In genomic region chr13:51122868-51123267, GRCh38 we compare ENCODE assay signal across 17 cellular contexts. TPM values are rescaled to one million over a fixed set of nuclear protein-coding genes. Genes with fewer than 3 reads are reported as not detected.
DNase-seq lines count a peak whose midpoint lies in the region; FAIRE-seq and TF ChIP-seq lines count a peak whose summit lies in the region.
"Had no signal": no experiment of that assay in that cellular context is flagged by ENCODE, and none has a peak within 500 bp of the region (broad histone marks: within the 10 kb centered on the region; RNA-seq: fewer than 3 reads in every experiment).

No MANE protein-coding gene starts in this region.

- BruUV-seq in Caco-2 (replicated peaks; lab: Mats Ljungman, UMichigan), result no TSS peak

- no peak overlapping the region for H3K4me2 ChIP-seq in neural progenitor cell

- H3F3A ChIP-seq in neural progenitor cell (ENCODE audit: low read depth), result peaks cover 6% of the 10 kb centered on the region

- CTCF ChIA-PET in Caco-2 (lab: Charles Lee), result interaction anchor here (0.9 kb wide), 1 partner anchor 163 kb away, joined by 3 read pairs; no protein-coding TSS in a partner anchor

- H3K27me3 ChIP-seq in Caco-2 (replicated peaks; ENCODE audit: control insufficient read depth, insufficient read depth, low read length) (no peaks in the 10 kb centered on the region), neural progenitor cell (no peaks in the 10 kb centered on the region)

- H3K4me1 Mint-ChIP-seq in Caco-2 (ENCODE audit: low read depth, unreplicated experiment) (peaks cover 18% of the 10 kb centered on the region), neural progenitor cell (peaks cover 8% of the 10 kb centered on the region)

- H3K36me3 ChIP-seq in Caco-2 (ENCODE audit: control insufficient read depth, insufficient read depth, low read length), result no peaks in the 10 kb centered on the region
- H3K36me3 ChIP-seq in neural progenitor cell, result no peaks in the 10 kb centered on the region
- H3K36me3 ChIP-seq: thoracic aorta had no signal

- H3K79me2 ChIP-seq in neural progenitor cell (ENCODE audit: low read depth), result no peaks in the 10 kb centered on the region

- H3K27me3 Mint-ChIP-seq in Caco-2 (ENCODE audit: insufficient read depth, unreplicated experiment) (no peaks in the 10 kb centered on the region), neural progenitor cell (ENCODE audit: insufficient read depth, low read depth) (peaks cover 2% of the 10 kb centered on the region)

- no peak overlapping the region for H3K4me3 ChIP-seq in Caco-2 (ENCODE audit: low read depth, low read length)
- no peak overlapping the region for H3K4me3 ChIP-seq in neural progenitor cell
- H3K4me3 ChIP-seq: GM23248, thoracic aorta had no signal

- TF ChIP-seq POLR2A in GM12892 (IDR thresholded peaks at IDR 0.05; ENCODE audit: low read depth, low read length), result no peak

- H3K27ac Mint-ChIP-seq in Caco-2 (ENCODE audit: unreplicated experiment), result peak overlapping the region; percentile 37
- H3K27ac Mint-ChIP-seq in neural progenitor cell, result no peak overlapping the region

- intact Hi-C loops in Caco-2 (cut with micrococcal nuclease; ENCODE audit: unreplicated experiment), result loop anchor here (5.0 kb wide), 1 partner anchor 51 kb away; no protein-coding TSS in a partner anchor

- peak; percentile 38 for FAIRE-seq in GM12892 (lab: Jason Lieb, UNC)
- FAIRE-seq: GM19239 had no signal

- TF ChIP-seq CTCF in Caco-2 (IDR thresholded peaks at IDR 0.05; ENCODE audit: insufficient read depth in 1 of 2, low read depth in 1 of 2, low read length in 1 of 2, severe bottlenecking in 1 of 2, unreplicated experiment in 1 of 2), result no peak
- no peak for TF ChIP-seq CTCF in neural progenitor cell (IDR thresholded peaks at IDR 0.05)

- no peak overlapping the region for H3K9ac ChIP-seq in neural progenitor cell
- H3K9ac ChIP-seq: GM23248 had no signal

- H3K4me3 Mint-ChIP-seq in Caco-2 (ENCODE audit: unreplicated experiment) (peak overlapping the region; percentile 36), neural progenitor cell (no peak overlapping the region)

- peak overlapping the region; percentile 68 for H2AFZ ChIP-seq in neural progenitor cell (replicated peaks)
- H2AFZ ChIP-seq: GM23248 had no signal

- H3K4me1 ChIP-seq in Caco-2, result peaks cover 36% of the 10 kb centered on the region
- H3K4me1 ChIP-seq in neural progenitor cell, result peaks cover 11% of the 10 kb centered on the region

- DNase-seq in Caco-2, result peak; percentile 83 to 86
- no peak for DNase-seq in GM12892 (ENCODE audit: insufficient read length)
- DNase-seq in activated T-cell treated with anti-CD3 and anti-CD28 coated beads, Interleukin-2, amount 50 U/mL, for 48 hours, result peak; percentile 48
- no peak for DNase-seq in neural progenitor cell (ENCODE audit: low spot score)
- DNase-seq in C1 segment of cervical spinal cord (lab: John Stamatoyannopoulos, UW), result no peak
- no peak for DNase-seq in AG20443 (ENCODE audit: low spot score)
- DNase-seq in NCI-H1694 treated with DMSO at 0.1 percent for 48 hours (lab: John Stamatoyannopoulos, UW), result no peak
- DNase-seq: activated naive CD4-positive, alpha-beta T cell treated with anti-CD3 and anti-CD28 coated beads, Interleukin-2, amount 50 U/mL, for 16 hours; GM23248; NCI-H1105; NCI-H510A treated with DMSO at 0.1 percent for 48 hours; SHP77 treated with DMSO at 0.1 percent for 48 hours had no signal

- H3K36me3 Mint-ChIP-seq in Caco-2 (ENCODE audit: insufficient read depth, unreplicated experiment), result no peaks in the 10 kb centered on the region
- H3K36me3 Mint-ChIP-seq in neural progenitor cell, result no peaks in the 10 kb centered on the region

- H3K9me3 ChIP-seq in Caco-2 (peaks cover 4% of the 10 kb centered on the region), neural progenitor cell (ENCODE audit: low read depth) (no peaks in the 10 kb centered on the region)

- POLR2A ChIA-PET in Caco-2 (lab: Charles Lee), result no interaction called here

- H3K27ac ChIP-seq in neural progenitor cell, result no peak overlapping the region
- H3K27ac ChIP-seq: GM23248, thoracic aorta had no signal

- H3K9me3 Mint-ChIP-seq in Caco-2 (ENCODE audit: unreplicated experiment) (peaks cover 2% of the 10 kb centered on the region), neural progenitor cell (peaks cover 7% of the 10 kb centered on the region)

- H4K20me1 ChIP-seq in neural progenitor cell (ENCODE audit: low read depth), result no peaks in the 10 kb centered on the region

RNA-seq across cellular contexts. Expression of gene C13orf42, which starts 11.8 kb away (rescaled TPM):
- total RNA-seq in Caco-2 (2022) (not detected in 2 replicates), neural progenitor cell (ENCODE audit: low replicate concordance) (0.65 and 0.96 TPM in 2 replicates)
- polyA plus RNA-seq in GM12892 (2012; ENCODE audit: missing spikeins), result not detected
- total RNA-seq: fibroblast of lung, GM23248, mononuclear cell, posterior vena cava, thoracic aorta had no signal
- polyA plus RNA-seq: fibroblast of lung, GM23248 had no signal

Comparison
In these comparisons a context has a peak if more than half of its experiments do, and no peak if none do; other contexts are left out.
1. DNase-seq: peak in Caco-2 (2 of 2) and activated T-cell treated with anti-CD3 and anti-CD28 coated beads, Interleukin-2, amount 50 U/mL, for 48 hours (2 of 2); none in GM12892 (single experiment), neural progenitor cell (single experiment), C1 segment of cervical spinal cord (0 of 14), AG20443 (single experiment) and NCI-H1694 treated with DMSO at 0.1 percent for 48 hours (single experiment).